Comparison of ENCODE assay signal across 14 cellular contexts in the genomic region with DNA sequence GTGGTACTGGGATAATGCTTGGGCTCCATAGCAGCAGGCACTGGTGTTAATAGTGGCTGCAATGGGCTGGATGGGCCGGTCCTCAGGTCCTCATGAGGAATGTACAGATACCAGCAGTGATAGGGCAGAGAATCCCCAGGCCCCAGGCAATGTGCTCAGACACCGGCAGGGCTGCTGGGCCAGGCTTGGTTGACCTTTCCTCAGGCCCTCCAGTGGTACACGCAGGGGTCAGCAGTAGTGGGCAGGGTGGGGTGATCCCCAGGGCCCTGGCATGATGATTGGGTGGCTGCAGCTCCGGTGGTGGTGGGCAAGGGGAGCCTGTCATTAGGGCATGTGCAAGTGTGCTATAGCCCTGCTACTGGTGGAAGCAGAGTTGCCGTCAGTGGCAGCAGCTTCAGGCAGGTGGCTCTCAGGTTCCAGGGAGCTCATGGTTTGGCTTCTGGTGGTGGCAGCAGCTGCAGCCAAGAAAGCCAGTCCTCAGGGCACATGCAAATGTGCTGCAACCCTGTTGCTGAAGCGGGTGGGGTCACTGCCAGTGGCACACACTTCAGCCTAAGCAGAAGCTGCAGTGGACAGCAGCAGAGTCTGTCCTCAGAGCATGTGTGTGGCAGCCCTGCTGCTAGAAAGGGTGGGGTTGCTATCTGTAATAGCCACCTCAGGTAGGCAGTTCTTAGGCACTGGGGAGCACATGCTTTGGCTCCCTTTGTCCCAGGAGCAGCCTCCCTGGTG. TPM values are rescaled to one million over a fixed set of nuclear protein-coding genes. Genes with fewer than 3 reads are reported as not detected.
DNase-seq lines count a peak whose midpoint lies in the region; ATAC-seq and TF ChIP-seq lines count a peak whose summit lies in the region.
"Had no signal": no experiment of that assay in that cellular context is flagged by ENCODE, and none has a peak within 500 bp of the region (broad histone marks: within the 10 kb centered on the region; RNA-seq: fewer than 3 reads in every experiment).

No MANE protein-coding gene starts in this region.

- 84 to 95% (median 87%) methylated on average over 2 to 6 of the region's 6 CpGs for WGBS in heart left ventricle, 4 donors
- WGBS in upper lobe of left lung, 2 donors: 87 to 96% methylated on average over 3 to 6 of the region's 6 CpGs

- peaks cover 24% of the 10 kb centered on the region in 2 donors for H3K9me3 Mint-ChIP-seq in stimulated activated naive CD8-positive, alpha-beta T cell treated with anti-CD3 and anti-CD28 coated beads, Interleukin-15, amount 100 ng/mL, for 72 hours

- H3K27ac Mint-ChIP-seq in stimulated activated naive CD8-positive, alpha-beta T cell treated with anti-CD3 and anti-CD28 coated beads, Interleukin-15, amount 100 ng/mL, for 72 hours: no peak overlapping the region

- TF ChIP-seq CTCF in heart left ventricle (IDR thresholded peaks at IDR 0.05): no peak
- TF ChIP-seq CTCF in left ventricle myocardium inferior (IDR thresholded peaks at IDR 0.05; ENCODE audit: borderline replicate concordance): no peak
- TF ChIP-seq CTCF in upper lobe of left lung (IDR thresholded peaks at IDR 0.05): no peak
- no peak for TF ChIP-seq CTCF in left lung (IDR thresholded peaks at IDR 0.05)

- peaks cover 6% of the 10 kb centered on the region for H3K27me3 Mint-ChIP-seq in stimulated activated naive CD8-positive, alpha-beta T cell treated with anti-CD3 and anti-CD28 coated beads, Interleukin-15, amount 100 ng/mL, for 72 hours

- peaks cover 0 to 26% (median 8%) of the 10 kb centered on the region in 12 donors for H3K9me3 ChIP-seq in heart left ventricle
- H3K9me3 ChIP-seq in left ventricle myocardium inferior (replicated peaks): peaks cover 21% of the 10 kb centered on the region
- H3K9me3 ChIP-seq in upper lobe of left lung: peaks cover 5 to 15% (median 13%) of the 10 kb centered on the region in 4 donors
- H3K9me3 ChIP-seq in left lung: peaks cover 0 to 18% of the 10 kb centered on the region in 2 donors

- no peaks in the 10 kb centered on the region for H3K36me3 ChIP-seq in heart left ventricle
- no peaks in the 10 kb centered on the region for H3K36me3 ChIP-seq in left ventricle myocardium inferior
- H3K36me3 ChIP-seq in upper lobe of left lung: no peaks in the 10 kb centered on the region
- no peaks in the 10 kb centered on the region for H3K36me3 ChIP-seq in left lung
- H3K36me3 ChIP-seq: MG63 had no signal

- H3K27ac ChIP-seq in heart left ventricle (no peak overlapping the region), left ventricle myocardium inferior (replicated peaks) (no peak overlapping the region), upper lobe of left lung (no peak overlapping the region), left lung (no peak overlapping the region)

- H3K4me1 Mint-ChIP-seq in stimulated activated naive CD8-positive, alpha-beta T cell treated with anti-CD3 and anti-CD28 coated beads, Interleukin-15, amount 100 ng/mL, for 72 hours: peaks cover 21% of the 10 kb centered on the region

- peak in 3 of 4 donors; percentile 28 to 55 (median 49) for ATAC-seq in heart left ventricle
- ATAC-seq in left colon: peak; percentile 57
- peak; percentile 16 to 40 for ATAC-seq in upper lobe of left lung (ENCODE audit: low FRiP score in 2 of 2)
- no peak for ATAC-seq in GM18505 (IDR thresholded peaks at IDR 0.05; ENCODE audit: unreplicated experiment)
- no peak for ATAC-seq in stimulated activated naive CD8-positive, alpha-beta T cell treated with anti-CD3 and anti-CD28 coated beads, Interleukin-15, amount 100 ng/mL, for 72 hours
- no peak for ATAC-seq in left lung

- no peak overlapping the region for H3K4me3 ChIP-seq in heart left ventricle
- H3K4me3 ChIP-seq in left ventricle myocardium inferior: no peak overlapping the region
- H3K4me3 ChIP-seq in upper lobe of left lung: no peak overlapping the region
- H3K4me3 ChIP-seq in left lung: no peak overlapping the region
- H3K4me3 ChIP-seq: MG63 had no signal

- H3K27me3 ChIP-seq in heart left ventricle (no peaks in the 10 kb centered on the region), left ventricle myocardium inferior (ENCODE audit: low read depth) (no peaks in the 10 kb centered on the region), upper lobe of left lung (no peaks in the 10 kb centered on the region), left lung (no peaks in the 10 kb centered on the region)
- H3K27me3 ChIP-seq: MG63 had no signal

- H3K4me3 Mint-ChIP-seq in stimulated activated naive CD8-positive, alpha-beta T cell treated with anti-CD3 and anti-CD28 coated beads, Interleukin-15, amount 100 ng/mL, for 72 hours: no peak overlapping the region

- H3K4me1 ChIP-seq in heart left ventricle (peaks cover 0 to 10% (median 0%) of the 10 kb centered on the region in 12 donors), left ventricle myocardium inferior (peaks cover 10% of the 10 kb centered on the region), upper lobe of left lung (no peaks in the 10 kb centered on the region), left lung (no peaks in the 10 kb centered on the region)

- TF ChIP-seq POLR2A in heart left ventricle (IDR thresholded peaks at IDR 0.05): no peak
- TF ChIP-seq POLR2A in upper lobe of left lung (IDR thresholded peaks at IDR 0.05): no peak
- no peak for TF ChIP-seq POLR2A in GM18505 (IDR thresholded peaks at IDR 0.05; ENCODE audit: borderline replicate concordance, extremely low read depth, insufficient read depth, insufficient read length)

- intact Hi-C loops in heart left ventricle (cut with DNase I) (no loop called here), left ventricle myocardium inferior (cut with micrococcal nuclease) (no loop called here), left colon (cut with DNase I, micrococcal nuclease) (no loop called here), left lung (cut with DNase I) (no loop called here)

- peak in 1 of 5 donors; percentile 26 for DNase-seq in heart left ventricle
- no peak for DNase-seq in left ventricle myocardium inferior
- DNase-seq in NCI-H526 treated with DMSO at 0.1 percent for 48 hours (lab: John Stamatoyannopoulos, UW): peak; percentile 5
- DNase-seq in left colon: peak in 1 of 2 donors; percentile 43
- DNase-seq in upper lobe of left lung: no peak
- DNase-seq in stimulated activated naive CD8-positive, alpha-beta T cell treated with anti-CD3 and anti-CD28 coated beads, Interleukin-15, amount 100 ng/mL, for 72 hours: no peak
- no peak for DNase-seq in left lung
- DNase-seq: C1 segment of cervical spinal cord, DMS79 treated with DMSO at 0.1 percent for 48 hours, MG63, NCI-H1105 treated with DMSO at 0.1 percent for 48 hours, NCI-H2029, NCI-H510A had no signal

- no peak for TF ChIP-seq EP300 in upper lobe of left lung (IDR thresholded peaks at IDR 0.05)

RNA-seq across cellular contexts. Expression of gene CCNT2, which starts 56.8 kb away (rescaled TPM):
- total RNA-seq in heart left ventricle: 10 to 100 TPM; 11.9 to 26.8 (median 20.1) TPM
- polyA plus RNA-seq in heart left ventricle: 1 to 10 TPM; 6.7 to 8.6 TPM
- total RNA-seq in left ventricle myocardium inferior: 16.9 TPM
- 10 to 100 TPM; 33.9 to 35.3 TPM for total RNA-seq in left colon
- total RNA-seq in upper lobe of left lung: 10 to 100 TPM; 15.9 to 56.9 (median 32.2) TPM
- total RNA-seq in left lung: 10 to 100 TPM; 29.3 to 40.6 TPM

Comparison
In these comparisons a context has a peak if more than half of its experiments do, and no peak if none do; other contexts are left out.
1. ATAC-seq: peak in heart left ventricle (3 of 4), left colon (single experiment) and upper lobe of left lung (2 of 2); none in GM18505 (single experiment), stimulated activated naive CD8-positive, alpha-beta T cell treated with anti-CD3 and anti-CD28 coated beads, Interleukin-15, amount 100 ng/mL, for 72 hours (single experiment) and left lung (single experiment).